Comparison of ENCODE assay signal across 27 cellular contexts in genomic region chr1:70420320-70420719, GRCh38.
"Had no signal": no experiment of that assay in that cellular context is flagged by ENCODE, and none has a peak within 500 bp of the region (broad histone marks: within the 10 kb centered on the region; RNA-seq: fewer than 3 reads in every experiment).

No MANE protein-coding gene starts in this region.

- H3K4me3 ChIP-seq: esophagus squamous epithelium, heart right ventricle, left ventricle myocardium inferior, lung, mucosa of descending colon, stomach, thyroid gland, upper lobe of right lung had no signal

- H3K36me3 ChIP-seq: thyroid gland had no signal

- H3K36me3 Mint-ChIP-seq: natural killer cell treated with Interleukin-12 subunit alpha and Interleukin-12 subunit beta and Interleukin-15 and Interleukin-18, amount 100 ng/mL, for 72 hours had no signal

- H3K4me1 Mint-ChIP-seq: central memory CD8-positive, alpha-beta T cell; stimulated activated naive B cell treated with anti-CD40 and anti-IgM and Interleukin-4, amounts not matched to agents 10 μg/mL and 1 μg/mL and 100 μg/mL, for 72 hours had no signal

- ATAC-seq: activated CD4-positive, CD25-positive, alpha-beta regulatory T cell treated with anti-CD3 and anti-CD28 coated beads, Interleukin-2, amount 50 U/mL, for 24 hours; heart right ventricle; mucosa of descending colon; natural killer cell treated with Interleukin-12 subunit alpha and Interleukin-12 subunit beta and Interleukin-15 and Interleukin-18, amount 100 ng/mL, for 72 hours; right cardiac atrium; stimulated activated naive B cell treated with anti-CD40 and anti-IgM and Interleukin-4, amounts not matched to agents 10 μg/mL and 1 μg/mL and 100 μg/mL, for 72 hours; upper lobe of right lung had no signal

- H3K27ac ChIP-seq: epithelial cell of prostate, esophagus squamous epithelium, heart right ventricle, left ventricle myocardium inferior, stomach, thyroid gland, upper lobe of right lung, VCaP had no signal

- H3K4me3 Mint-ChIP-seq: activated naive CD8-positive, alpha-beta T cell; central memory CD8-positive, alpha-beta T cell; natural killer cell treated with Interleukin-12 subunit alpha and Interleukin-12 subunit beta and Interleukin-15 and Interleukin-18, amount 100 ng/mL, for 72 hours; stimulated activated naive B cell treated with anti-CD40 and anti-IgM and Interleukin-4, amounts not matched to agents 10 μg/mL and 1 μg/mL and 100 μg/mL, for 72 hours had no signal

- H3K27me3 Mint-ChIP-seq: activated naive CD8-positive, alpha-beta T cell; central memory CD8-positive, alpha-beta T cell; natural killer cell treated with Interleukin-12 subunit alpha and Interleukin-12 subunit beta and Interleukin-15 and Interleukin-18, amount 100 ng/mL, for 72 hours; stimulated activated naive B cell treated with anti-CD40 and anti-IgM and Interleukin-4, amounts not matched to agents 10 μg/mL and 1 μg/mL and 100 μg/mL, for 72 hours had no signal

- H3K9me3 ChIP-seq: esophagus squamous epithelium, heart right ventricle, left ventricle myocardium inferior, mucosa of descending colon, stomach, thyroid gland, upper lobe of right lung had no signal

- H3K27ac Mint-ChIP-seq: activated naive CD8-positive, alpha-beta T cell; natural killer cell treated with Interleukin-12 subunit alpha and Interleukin-12 subunit beta and Interleukin-15 and Interleukin-18, amount 100 ng/mL, for 72 hours; stimulated activated naive B cell treated with anti-CD40 and anti-IgM and Interleukin-4, amounts not matched to agents 10 μg/mL and 1 μg/mL and 100 μg/mL, for 72 hours had no signal

- DNase-seq: activated CD4-positive, alpha-beta T cell treated with anti-CD3 and anti-CD28 coated beads, Interleukin-2, amount 50 U/mL, for 1 hour; activated effector memory CD4-positive, alpha-beta T cell treated with Interleukin-2 at 50 U/mL for 16 hours; activated naive CD4-positive, alpha-beta T cell treated with Interleukin-2 at 50 U/mL for 16 hours; activated T-cell treated with anti-CD3 and anti-CD28 coated beads for 4 hours; anterior cingulate cortex; dermis blood vessel endothelial cell; effector CD4-positive, alpha-beta T cell; esophagus squamous epithelium; foreskin melanocyte; heart right ventricle; left ventricle myocardium inferior; mucosa of descending colon; posterior cingulate gyrus; right cardiac atrium; stimulated activated CD4-positive, alpha-beta T cell treated with anti-CD3 and anti-CD28 coated beads, Interleukin-15, amount 100 ng/mL, for 24 hours; stimulated activated CD4-positive, alpha-beta T cell treated with anti-CD3 and anti-CD28 coated beads, Interleukin-2, amount 100 ng/mL, for 24 hours; stimulated activated naive B cell treated with anti-CD40 and anti-IgM and Interleukin-4, amounts not matched to agents 10 μg/mL and 1 μg/mL and 100 μg/mL, for 72 hours; stomach; upper lobe of right lung had no signal

- H3K4me1 ChIP-seq: esophagus squamous epithelium, heart right ventricle, left ventricle myocardium inferior, stomach, thyroid gland, upper lobe of right lung had no signal

- H3K9me3 Mint-ChIP-seq: central memory CD8-positive, alpha-beta T cell; natural killer cell treated with Interleukin-12 subunit alpha and Interleukin-12 subunit beta and Interleukin-15 and Interleukin-18, amount 100 ng/mL, for 72 hours had no signal

- H3K27me3 ChIP-seq: esophagus squamous epithelium, heart right ventricle, stomach, thyroid gland, upper lobe of right lung had no signal
